23 cellular contexts compared by ENCODE assay signal in the genomic region with DNA sequence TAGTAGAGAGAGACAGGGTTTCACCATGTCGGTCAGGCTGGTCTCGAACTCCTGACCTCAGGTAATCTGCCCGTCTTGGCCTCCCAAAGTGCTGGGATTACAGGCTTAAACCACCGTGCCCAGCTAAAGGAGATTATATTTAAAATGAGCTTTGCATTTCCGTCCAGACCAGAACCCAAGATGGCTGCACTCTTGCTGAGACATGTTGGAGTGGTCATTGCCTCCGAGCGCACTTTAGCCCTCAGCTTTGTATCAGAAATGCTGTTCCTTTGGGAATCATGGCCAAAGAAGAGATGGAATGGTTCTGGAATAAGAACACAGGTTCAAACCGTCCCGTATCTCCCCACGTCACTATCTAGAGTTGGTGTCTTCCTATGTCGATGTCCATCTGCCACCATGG.
"Had no signal": no experiment of that assay in that cellular context is flagged by ENCODE, and none has a peak within 500 bp of the region (broad histone marks: within the 10 kb centered on the region; RNA-seq: fewer than 3 reads in every experiment).

No MANE protein-coding gene starts in this region.

- DNase-seq: effector CD8-positive, alpha-beta T cell; foreskin melanocyte; head of caudate nucleus; kidney; left cardiac atrium; left ventricle myocardium superior; mesendoderm; naive B cell; nephron progenitor cell; psoas muscle; retina; sigmoid colon; stimulated activated CD4-positive, alpha-beta T cell treated with anti-CD3 and anti-CD28 coated beads, Interleukin-2, amount 100 ng/mL, for 24 hours; stimulated activated CD4-positive, alpha-beta T cell treated with anti-CD3 and anti-CD28 coated beads, Interleukin-4, amount 100 ng/mL, for 4 hours; stimulated activated naive B cell treated with anti-CD40 and anti-IgM and Interleukin-4, amounts not matched to agents 10 μg/mL and 1 μg/mL and 100 μg/mL, for 72 hours; stimulated activated naive CD8-positive, alpha-beta T cell treated with anti-CD3 and anti-CD28 coated beads, Interleukin-15, amount 100 ng/mL, for 72 hours; upper lobe of left lung; uterus had no signal

- H3K27me3 ChIP-seq: hepatocyte, sigmoid colon, upper lobe of left lung, uterus had no signal

- H3K27ac ChIP-seq: hepatocyte, neutrophil, sigmoid colon, upper lobe of left lung, uterus had no signal

- H3K4me2 ChIP-seq: hepatocyte had no signal

- H3K36me3 ChIP-seq: neutrophil, sigmoid colon, upper lobe of left lung, uterus had no signal

- FAIRE-seq: kidney had no signal

- H3K9me3 ChIP-seq: neutrophil, psoas muscle, sigmoid colon, upper lobe of left lung, uterus had no signal

- H3K4me3 ChIP-seq: coronary artery, hepatocyte, lung, psoas muscle, sigmoid colon, skin epidermis, upper lobe of left lung, uterus had no signal

- H2AFZ ChIP-seq: hepatocyte had no signal

- ATAC-seq: left cardiac atrium; left ventricle myocardium superior; psoas muscle; stimulated activated naive B cell treated with anti-CD40 and anti-IgM and Interleukin-4, amounts not matched to agents 10 μg/mL and 1 μg/mL and 100 μg/mL, for 72 hours; stimulated activated naive CD8-positive, alpha-beta T cell treated with anti-CD3 and anti-CD28 coated beads, Interleukin-15, amount 100 ng/mL, for 72 hours had no signal

- H3K4me1 ChIP-seq: uterus had no signal
